ENCODE assay signal across 11 cellular contexts in genomic region chr4:168509786-168510185, GRCh38. TPM values are rescaled to one million over a fixed set of nuclear protein-coding genes. Genes with fewer than 3 reads are reported as not detected.
A peak's percentile ranks its signal among the peaks of the same experiment; 100 is the strongest.
DNase-seq lines count a peak whose midpoint lies in the region; ATAC-seq and TF ChIP-seq lines count a peak whose summit lies in the region.
"Had no signal": no experiment of that assay in that cellular context is flagged by ENCODE, and none has a peak within 500 bp of the region (broad histone marks: within the 10 kb centered on the region; RNA-seq: fewer than 3 reads in every experiment).

No MANE protein-coding gene starts in this region.

- H3K27me3 ChIP-seq in A673 (replicated peaks; ENCODE audit: insufficient read depth, low read depth, low read length, poor library complexity) (no peaks in the 10 kb centered on the region), PC-3 (ENCODE audit: low read length) (no peaks in the 10 kb centered on the region)

- no peaks in the 10 kb centered on the region for H3K9me3 ChIP-seq in A673 (ENCODE audit: low read depth, low read length, poor library complexity, severe bottlenecking)
- H3K9me3 ChIP-seq in PC-3 (ENCODE audit: low read length): no peaks in the 10 kb centered on the region

- peak; percentile 92 to 94 for ATAC-seq in activated T-cell treated with anti-CD3 and anti-CD28 coated beads, Interleukin-2, amount 50 U/mL, for 72 hours (replicated peaks in 1 of 2)
- ATAC-seq in GM21381 (IDR thresholded peaks at IDR 0.05; ENCODE audit: unreplicated experiment): no peak
- ATAC-seq in HG03025 (IDR thresholded peaks at IDR 0.05; ENCODE audit: low FRiP score, unreplicated experiment): no peak
- no peak for ATAC-seq in PC-3

- H3K9me2 ChIP-seq in PC-3 (replicated peaks; ENCODE audit: low read length): no peaks in the 10 kb centered on the region

- no peaks in the 10 kb centered on the region for H4K20me1 ChIP-seq in PC-3 (ENCODE audit: low read length)

- no peak overlapping the region for H3K4me2 ChIP-seq in PC-3 (ENCODE audit: low read length)

- H2AFZ ChIP-seq in PC-3 (ENCODE audit: low read length): no peak overlapping the region

- no peaks in the 10 kb centered on the region for H3K9me3 Mint-ChIP-seq in activated T-cell treated with anti-CD3 and anti-CD28 coated beads, Interleukin-2, amount 50 U/mL, for 72 hours

- H3K36me3 Mint-ChIP-seq in activated T-cell treated with anti-CD3 and anti-CD28 coated beads, Interleukin-2, amount 50 U/mL, for 72 hours (ENCODE audit: insufficient read depth in 2 of 2): no peaks in the 10 kb centered on the region

- no peaks in the 10 kb centered on the region for H3K27me3 Mint-ChIP-seq in activated T-cell treated with anti-CD3 and anti-CD28 coated beads, Interleukin-2, amount 50 U/mL, for 72 hours (ENCODE audit: low read depth)

- H3K27ac Mint-ChIP-seq in activated T-cell treated with anti-CD3 and anti-CD28 coated beads, Interleukin-2, amount 50 U/mL, for 72 hours: peak overlapping the region; percentile 10

- POLR2A ChIA-PET in A673 (lab: Charles Lee; ENCODE audit: low non-redundant PET): no interaction called here
- POLR2A ChIA-PET in PC-3 (lab: Charles Lee; ENCODE audit: unreplicated experiment): no interaction called here

- H3K36me3 ChIP-seq in A673 (ENCODE audit: insufficient read depth, low read length, poor library complexity, severe bottlenecking) (no peaks in the 10 kb centered on the region), PC-3 (ENCODE audit: low read depth, low read length) (no peaks in the 10 kb centered on the region)

- no peaks in the 10 kb centered on the region for H3F3A ChIP-seq in PC-3 (ENCODE audit: low read length, unreplicated experiment)

- peaks cover 4% of the 10 kb centered on the region for H3K4me1 ChIP-seq in A673 (ENCODE audit: insufficient read depth, low read length, poor library complexity, severe bottlenecking)
- peaks cover 6% of the 10 kb centered on the region; the same call in 1 of the 2 replicates for H3K4me1 ChIP-seq in PC-3 (ENCODE audit: insufficient read depth, low read length)

- H3K4me3 ChIP-seq in A673 (ENCODE audit: low read depth, low read length, poor library complexity, severe bottlenecking) (no peak overlapping the region), PC-3 (ENCODE audit: low read length) (no peak overlapping the region)

- intact Hi-C loops in A673 (cut with micrococcal nuclease; ENCODE audit: unreplicated experiment): loop anchor here (5.0 to 10.0 kb wide), 4 partner anchors 205 to 983 kb away; no protein-coding TSS in a partner anchor
- intact Hi-C loops in PC-3 (cut with micrococcal nuclease): no loop called here

- CTCF ChIA-PET in A673 (lab: Charles Lee): no interaction called here
- CTCF ChIA-PET in PC-3 (lab: Charles Lee): no interaction called here

- H3K9ac ChIP-seq in PC-3 (ENCODE audit: low read length): no peak overlapping the region

- no peaks in the 10 kb centered on the region for H3K79me2 ChIP-seq in PC-3 (ENCODE audit: low read length)

- TF ChIP-seq CTCF in A673 (conservative IDR thresholded peaks at IDR 0.05; ENCODE audit: low read depth, low read length): no peak
- no peak for TF ChIP-seq CTCF in PC-3 (conservative IDR thresholded peaks at IDR 0.05; ENCODE audit: low read depth, low read length)

- H3K27ac ChIP-seq in A673 (ENCODE audit: low read depth, low read length, poor library complexity, severe bottlenecking): no peak overlapping the region
- no peak overlapping the region for H3K27ac ChIP-seq in PC-3 (ENCODE audit: low read length)

- H3K4me1 Mint-ChIP-seq in activated T-cell treated with anti-CD3 and anti-CD28 coated beads, Interleukin-2, amount 50 U/mL, for 72 hours (ENCODE audit: low read depth): peaks cover 41% of the 10 kb centered on the region

- BruUV-seq in A673 (replicated peaks; lab: Mats Ljungman, UMichigan) (no TSS peak), PC-3 (replicated peaks; lab: Mats Ljungman, UMichigan) (no TSS peak)

- H3K4me3 Mint-ChIP-seq in activated T-cell treated with anti-CD3 and anti-CD28 coated beads, Interleukin-2, amount 50 U/mL, for 72 hours: peak overlapping the region in 1 of 2 donors; percentile 49

- DNase-seq in A673 (ENCODE audit: low spot score) (peak; percentile 41), HCEC 1CT (peak; percentile 51), iris pigment epithelial cell (ENCODE audit: low read depth) (peak; percentile 96), NCI-H2196 (lab: John Stamatoyannopoulos, UW; ENCODE audit: unreplicated experiment) (no peak), PC-3 (no peak)
- peak; percentile 57 to 67 for DNase-seq in activated T-cell treated with anti-CD3 and anti-CD28 coated beads, Interleukin-2, amount 50 U/mL, for 72 hours
- DNase-seq: Calu3, erythroblast, MM.1S had no signal

RNA-seq across cellular contexts. Expression of gene PALLD, which starts 12.9 kb away (rescaled TPM):
- total RNA-seq in A673 (2021) (44.1 and 58.7 TPM in 2 replicates), PC-3 (2014; rRNA removed) (26.7 and 33.5 TPM in 2 replicates)
- 10 to 100 TPM; 13.5 to 16.7 TPM for total RNA-seq in activated T-cell treated with anti-CD3 and anti-CD28 coated beads, Interleukin-2, amount 50 U/mL, for 72 hours

RNA-seq across cellular contexts. Expression of gene DDX60L, which starts 29.5 kb away (rescaled TPM):
- total RNA-seq in A673 (2021): 8.6 and 9.8 TPM in 2 replicates
- total RNA-seq in activated T-cell treated with anti-CD3 and anti-CD28 coated beads, Interleukin-2, amount 50 U/mL, for 72 hours: 10 to 100 TPM in 1 of 2 donors, 1 to 10 TPM in 1; 7.1 to 15.6 TPM
- total RNA-seq in PC-3 (2014; rRNA removed): 8.6 and 10.2 TPM in 2 replicates

Comparison
In these comparisons a context has a peak if more than half of its experiments do, and no peak if none do; other contexts are left out.
1. DNase-seq: peak in A673 (single experiment), HCEC 1CT (single experiment), activated T-cell treated with anti-CD3 and anti-CD28 coated beads, Interleukin-2, amount 50 U/mL, for 72 hours (2 of 2) and iris pigment epithelial cell (single experiment); none in NCI-H2196 (single experiment) and PC-3 (single experiment).
2. ATAC-seq: peak in activated T-cell treated with anti-CD3 and anti-CD28 coated beads, Interleukin-2, amount 50 U/mL, for 72 hours (2 of 2); none in GM21381 (single experiment), HG03025 (single experiment) and PC-3 (single experiment).